In genomic region chr14:89678715-89679220, GRCh38 we compare ENCODE assay signal across 20 cellular contexts.
DNase-seq lines count a peak whose midpoint lies in the region; ATAC-seq and TF ChIP-seq lines count a peak whose summit lies in the region.
"Had no signal": no experiment of that assay in that cellular context is flagged by ENCODE, and none has a peak within 500 bp of the region (broad histone marks: within the 10 kb centered on the region; RNA-seq: fewer than 3 reads in every experiment).

No MANE protein-coding gene starts in this region.

- peaks cover 44% of the 10 kb centered on the region for H3K4me1 ChIP-seq in CD8-positive, alpha-beta T cell (ENCODE audit: insufficient read depth, low read length)
- H3K4me1 ChIP-seq: A549, SJSA1 had no signal

- ATAC-seq in Right ventricle myocardium superior (ENCODE audit: poor library complexity): peak; percentile 60
- ATAC-seq in CD8-positive, alpha-beta T cell: no peak
- ATAC-seq in naive thymus-derived CD8-positive, alpha-beta T cell: no peak
- ATAC-seq: A549 had no signal

- H3K9me3 ChIP-seq in CD8-positive, alpha-beta T cell (ENCODE audit: low read length): no peaks in the 10 kb centered on the region
- H3K9me3 ChIP-seq: A549, Peyer's patch, SJSA1 had no signal

- no peaks in the 10 kb centered on the region for H3K36me3 ChIP-seq in CD8-positive, alpha-beta T cell (ENCODE audit: insufficient read depth, low read length)
- H3K36me3 ChIP-seq: BLaER1, Peyer's patch, SJSA1 had no signal

- peaks cover 52% of the 10 kb centered on the region for H3K4me1 Mint-ChIP-seq in CD8-positive, alpha-beta T cell (ENCODE audit: low read depth)
- peaks cover 24 to 57% (median 52%) of the 10 kb centered on the region in 4 donors for H3K4me1 Mint-ChIP-seq in naive thymus-derived CD8-positive, alpha-beta T cell

- H3K27me3 Mint-ChIP-seq in CD8-positive, alpha-beta T cell (ENCODE audit: low read depth): no peaks in the 10 kb centered on the region
- H3K27me3 Mint-ChIP-seq in naive thymus-derived CD8-positive, alpha-beta T cell: no peaks in the 10 kb centered on the region
- H3K27me3 Mint-ChIP-seq: IgD-negative memory B cell had no signal

- intact Hi-C loops in Right ventricle myocardium superior (cut with DNase I): no loop called here
- intact Hi-C loops in cardiac septum (cut with DNase I): no loop called here
- intact Hi-C loops in CD8-positive, alpha-beta T cell (cut with DNase I, micrococcal nuclease): no loop called here

- H3K27ac Mint-ChIP-seq in CD8-positive, alpha-beta T cell: peak overlapping the region; percentile 41
- peak overlapping the region in 6 of 10 donors; percentile 11 to 82 (median 49) for H3K27ac Mint-ChIP-seq in naive thymus-derived CD8-positive, alpha-beta T cell

- H3K36me3 Mint-ChIP-seq in CD8-positive, alpha-beta T cell: no peaks in the 10 kb centered on the region
- H3K36me3 Mint-ChIP-seq in naive thymus-derived CD8-positive, alpha-beta T cell: peaks cover 0 to 1% (median 0%) of the 10 kb centered on the region in 3 donors
- H3K36me3 Mint-ChIP-seq: IgD-negative memory B cell had no signal

- POLR2A ChIA-PET in CD8-positive, alpha-beta T cell (lab: Charles Lee): interaction anchor here (0.9 to 1.4 kb wide), 2 partner anchors 9 to 20 kb away, joined by 3 read pairs; no protein-coding TSS in a partner anchor
- POLR2A ChIA-PET in naive thymus-derived CD8-positive, alpha-beta T cell (lab: Charles Lee): interaction anchor here (0.6 to 1.5 kb wide), 3 partner anchors 10 to 67 kb away, joined by 3 to 4 read pairs (median 3); no protein-coding TSS in a partner anchor

- no peak for TF ChIP-seq CTCF in CD8-positive, alpha-beta T cell (IDR thresholded peaks at IDR 0.05)
- no peak for TF ChIP-seq CTCF in fibroblast of villous mesenchyme (IDR thresholded peaks at IDR 0.05; ENCODE audit: insufficient read depth, low read depth, low read length)

- CTCF ChIA-PET in CD8-positive, alpha-beta T cell (lab: Charles Lee): interaction anchor here (0.9 kb wide), 1 partner anchor 43 kb away, joined by 3 read pairs; no protein-coding TSS in a partner anchor

- no peak overlapping the region for H3K27ac ChIP-seq in CD8-positive, alpha-beta T cell (ENCODE audit: low read depth, low read length)
- H3K27ac ChIP-seq: A549, BLaER1, Peyer's patch, SJSA1 had no signal

- H3K9me3 Mint-ChIP-seq in CD8-positive, alpha-beta T cell: no peaks in the 10 kb centered on the region
- H3K9me3 Mint-ChIP-seq in naive thymus-derived CD8-positive, alpha-beta T cell: peaks cover 0 to 3% (median 0%) of the 10 kb centered on the region in 9 donors
- H3K9me3 Mint-ChIP-seq: IgD-negative memory B cell had no signal

- DNase-seq in Right ventricle myocardium superior (no peak), cardiac septum (ENCODE audit: low spot score) (no peak), fibroblast of villous mesenchyme (ENCODE audit: low read depth) (peak; percentile 12), NCI-H526 treated with DMSO at 0.1 percent for 48 hours (lab: John Stamatoyannopoulos, UW) (no peak), NCI-H524 treated with DMSO at 0.1 percent for 48 hours (lab: John Stamatoyannopoulos, UW) (no peak), cortex of kidney (lab: John Stamatoyannopoulos, UW) (no peak)
- DNase-seq in CD8-positive, alpha-beta T cell: no peak
- no peak for DNase-seq in naive thymus-derived CD8-positive, alpha-beta T cell
- DNase-seq: DMS53, GF-D8, NCI-H1105, NCI-H146, NCI-H2029 treated with DMSO at 0.1 percent for 48 hours, NCI-H226, NCI-H510A treated with DMSO at 0.1 percent for 48 hours, Peyer's patch had no signal

- H3K4me3 Mint-ChIP-seq in CD8-positive, alpha-beta T cell: no peak overlapping the region
- H3K4me3 Mint-ChIP-seq in naive thymus-derived CD8-positive, alpha-beta T cell: no peak overlapping the region
- H3K4me3 Mint-ChIP-seq: IgD-negative memory B cell had no signal

- H3K4me3 ChIP-seq in CD8-positive, alpha-beta T cell (ENCODE audit: low read depth, low read length): no peak overlapping the region
- H3K4me3 ChIP-seq in fibroblast of villous mesenchyme (ENCODE audit: low read depth, low read length): no peak overlapping the region
- H3K4me3 ChIP-seq: A549, BLaER1, Peyer's patch, SJSA1 had no signal

- H3K27me3 ChIP-seq in CD8-positive, alpha-beta T cell (ENCODE audit: insufficient read depth, low read length): no peaks in the 10 kb centered on the region
- H3K27me3 ChIP-seq: BLaER1, Peyer's patch, SJSA1 had no signal
